In genomic region chr3:13520326-13520880, GRCh38 we compare ENCODE assay signal across 26 cellular contexts. TPM values are rescaled to one million over a fixed set of nuclear protein-coding genes. Genes with fewer than 3 reads are reported as not detected.
"Had no signal": no experiment of that assay in that cellular context is flagged by ENCODE, and none has a peak within 500 bp of the region (broad histone marks: within the 10 kb centered on the region; RNA-seq: fewer than 3 reads in every experiment).

No MANE protein-coding gene starts in this region.

- H3K36me3 Mint-ChIP-seq: immature natural killer cell; memory B cell; naive thymus-derived CD4-positive, alpha-beta T cell; stimulated activated memory B cell treated with anti-CD40 and anti-IgM and Interleukin-4, amounts not matched to agents 10 μg/mL and 1 μg/mL and 100 μg/mL, for 72 hours had no signal

- H3K4me1 ChIP-seq: parathyroid adenoma, sigmoid colon, transverse colon, upper lobe of right lung, uterus had no signal

- H3K27ac Mint-ChIP-seq: immature natural killer cell; memory B cell; mesothelial cell of epicardium; naive thymus-derived CD4-positive, alpha-beta T cell; progenitor cell of endocrine pancreas; stimulated activated memory B cell treated with anti-CD40 and anti-IgM and Interleukin-4, amounts not matched to agents 10 μg/mL and 1 μg/mL and 100 μg/mL, for 72 hours had no signal

- H3K36me3 ChIP-seq: esophagus squamous epithelium, neutrophil, sigmoid colon, thoracic aorta, transverse colon, upper lobe of right lung, uterus had no signal

- H3K4me1 Mint-ChIP-seq: immature natural killer cell; memory B cell; naive thymus-derived CD4-positive, alpha-beta T cell; stimulated activated memory B cell treated with anti-CD40 and anti-IgM and Interleukin-4, amounts not matched to agents 10 μg/mL and 1 μg/mL and 100 μg/mL, for 72 hours had no signal

- H3K27ac ChIP-seq: esophagus squamous epithelium, neutrophil, parathyroid adenoma, sigmoid colon, transverse colon, upper lobe of right lung, uterus had no signal

- DNase-seq: dermis blood vessel endothelial cell; effector memory CD4-positive, alpha-beta T cell; esophagus squamous epithelium; foreskin melanocyte; glutamatergic neuron; hypothalamus; immature natural killer cell; islet precursor cell; naive thymus-derived CD4-positive, alpha-beta T cell; sigmoid colon; stimulated activated CD4-positive, alpha-beta T cell treated with anti-CD3 and anti-CD28 coated beads, Interleukin-4, amount 100 ng/mL, for 4 hours; stimulated activated naive CD8-positive, alpha-beta T cell treated with anti-CD3 and anti-CD28 coated beads, Interleukin-15, Interleukin-2, amounts not matched to agents 100 U/mL and 50 U/mL, for 24 hours; substantia nigra; transverse colon; upper lobe of right lung; uterus had no signal

- H3K9me3 Mint-ChIP-seq: immature natural killer cell had no signal

- H3K9ac ChIP-seq: parathyroid adenoma had no signal

- H3K9me3 ChIP-seq: esophagus squamous epithelium, neutrophil, sigmoid colon, thoracic aorta, transverse colon, upper lobe of right lung, uterus had no signal

- ATAC-seq: naive thymus-derived CD4-positive, alpha-beta T cell; stimulated activated memory B cell treated with anti-CD40 and anti-IgM and Interleukin-4, amounts not matched to agents 10 μg/mL and 1 μg/mL and 100 μg/mL, for 72 hours; stimulated activated naive CD8-positive, alpha-beta T cell treated with anti-CD3 and anti-CD28 coated beads, Interleukin-15, Interleukin-2, amounts not matched to agents 100 U/mL and 50 U/mL, for 24 hours; upper lobe of right lung had no signal

- H3K27me3 ChIP-seq: neutrophil, sigmoid colon, transverse colon, upper lobe of right lung, uterus had no signal

- H3K4me3 Mint-ChIP-seq: immature natural killer cell; memory B cell; mesothelial cell of epicardium; naive thymus-derived CD4-positive, alpha-beta T cell; stimulated activated memory B cell treated with anti-CD40 and anti-IgM and Interleukin-4, amounts not matched to agents 10 μg/mL and 1 μg/mL and 100 μg/mL, for 72 hours had no signal

- FAIRE-seq: endothelial cell of umbilical vein had no signal

- H2AFZ ChIP-seq: parathyroid adenoma had no signal

- H3K4me3 ChIP-seq: coronary artery, esophagus squamous epithelium, lung, sigmoid colon, thoracic aorta, transverse colon, upper lobe of right lung, uterus had no signal

RNA-seq across cellular contexts. Expression of gene FBLN2, which starts 28.5 kb away (rescaled TPM):
- polyA plus RNA-seq: naive thymus-derived CD4-positive, alpha-beta T cell had no signal
